Comparison of ENCODE assay signal across 28 cellular contexts in the genomic region with DNA sequence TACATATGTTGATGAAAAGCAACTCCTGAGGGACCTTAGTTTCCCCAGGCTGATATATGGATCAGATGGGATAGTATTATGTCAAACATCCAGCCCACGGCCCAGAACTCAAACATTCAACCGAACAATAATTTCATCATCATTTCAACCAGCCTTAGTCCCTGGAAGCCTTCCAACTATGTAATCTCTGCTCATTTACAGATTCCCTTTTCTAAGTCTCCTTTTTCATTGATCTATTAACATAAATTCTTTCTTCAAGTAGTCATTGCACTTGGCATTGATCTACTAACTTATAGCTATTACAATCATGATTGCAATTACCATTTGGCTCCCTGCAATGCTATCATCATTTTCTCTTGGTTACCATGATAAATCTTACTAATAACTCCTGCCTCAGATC.
"Had no signal": no experiment of that assay in that cellular context is flagged by ENCODE, and none has a peak within 500 bp of the region (broad histone marks: within the 10 kb centered on the region; RNA-seq: fewer than 3 reads in every experiment).

No MANE protein-coding gene starts in this region.

- H3K9me3 ChIP-seq: adrenal gland, body of pancreas, colonic mucosa, heart left ventricle had no signal

- H3K27me3 ChIP-seq: adrenal gland, body of pancreas, cardiac muscle cell, colonic mucosa, heart left ventricle had no signal

- ATAC-seq: activated T-cell treated with anti-CD3 and anti-CD28 coated beads, Interleukin-2, amount 50 U/mL, for 72 hours; body of pancreas; T-helper 17 cell; WTC11 had no signal

- H3K4me3 ChIP-seq: adrenal gland, body of pancreas, cardiac muscle cell, colonic mucosa, heart left ventricle had no signal

- H3K36me3 ChIP-seq: adrenal gland, cardiac muscle cell, colonic mucosa, heart left ventricle had no signal

- H3K4me1 ChIP-seq: body of pancreas, colonic mucosa had no signal

- H3K27ac ChIP-seq: body of pancreas, cardiac muscle cell, colonic mucosa, epithelial cell of prostate, heart left ventricle, VCaP had no signal

- DNase-seq: activated CD4-positive, alpha-beta memory T cell treated with anti-CD3 and anti-CD28 coated beads, Interleukin-2, amount 10 ng/mL, durations not matched to agents 7 days and 5 days; activated CD4-positive, alpha-beta T cell treated with anti-CD3 and anti-CD28 coated beads for 1 hour; activated CD4-positive, alpha-beta T cell treated with anti-CD3 and anti-CD28 coated beads for 4 hours; activated CD4-positive, alpha-beta T cell treated with anti-CD3 and anti-CD28 coated beads, Interleukin-2, amount 10 ng/mL, durations not matched to agents 7 days and 5 days; activated CD4-positive, alpha-beta T cell treated with anti-CD3 and anti-CD28 coated beads, Interleukin-2, amount 50 U/mL, for 4 hours; activated CD8-positive, alpha-beta memory T cell treated with anti-CD3 and anti-CD28 coated beads, Interleukin-2, amount 50 U/mL, for 48 hours; activated gamma-delta T cell; activated naive CD4-positive, alpha-beta T cell; activated naive CD4-positive, alpha-beta T cell treated with anti-CD3 and anti-CD28 coated beads, Interleukin-2, amount 50 U/mL, for 16 hours; activated T-cell treated with anti-CD3 and anti-CD28 coated beads for 4 hours; activated T-cell treated with anti-CD3 and anti-CD28 coated beads, Interleukin-2, amount 50 U/mL, for 24 hours; activated T-cell treated with anti-CD3 and anti-CD28 coated beads, Interleukin-2, amount 50 U/mL, for 72 hours; amygdala; aorta; body of pancreas; central memory CD4-positive, alpha-beta T cell; cerebellar nuclear complex; colonic mucosa; effector CD8-positive, alpha-beta T cell; glutamatergic neuron; T-helper 1 cell; T-helper 17 cell had no signal
